Comparison of ENCODE assay signal across 8 cellular contexts in genomic region chr19:18425515-18426415, GRCh38. TPM values are rescaled to one million over a fixed set of nuclear protein-coding genes. Genes with fewer than 3 reads are reported as not detected.
DNase-seq lines count a peak whose midpoint lies in the region; ATAC-seq, FAIRE-seq and TF ChIP-seq lines count a peak whose summit lies in the region.

No MANE protein-coding gene starts in this region.

- no peaks in the 10 kb centered on the region for H3K9me2 ChIP-seq in hepatocyte (replicated peaks; ENCODE audit: insufficient read depth)

- H3K9me3 ChIP-seq in GM12878 (replicated peaks; ENCODE audit: control insufficient read depth, insufficient read depth, low read length) = no peaks in the 10 kb centered on the region
- H3K9me3 ChIP-seq in lung (ENCODE audit: control insufficient read depth in 2 of 2, insufficient read depth in 1 of 2, low read length in 1 of 2) = no peaks in the 10 kb centered on the region
- no peaks in the 10 kb centered on the region for H3K9me3 ChIP-seq in vagina
- H3K9me3 ChIP-seq in hepatocyte (ENCODE audit: low read depth) = no peaks in the 10 kb centered on the region

- DNase-seq in activated naive CD4-positive, alpha-beta T cell treated with anti-CD3 and anti-CD28 coated beads, Interleukin-2, amount 10 ng/mL, durations not matched to agents 7 days and 5 days = no peak
- no peak for DNase-seq in activated naive CD4-positive, alpha-beta T cell treated with Interleukin-2 at 50 U/mL for 16 hours
- DNase-seq in GM12878 (ENCODE audit: low read depth, low spot score) (no peak), lung (ENCODE audit: low spot score) (no peak), vagina (ENCODE audit: extremely low spot score in 2 of 2) (no peak), NCI-H510A treated with DMSO at 0.1 percent for 48 hours (lab: John Stamatoyannopoulos, UW) (no peak), hepatocyte (ENCODE audit: low spot score) (no peak)
- no peak for DNase-seq in activated effector memory CD4-positive, alpha-beta T cell treated with Interleukin-2 at 50 U/mL for 16 hours

- H3K9ac ChIP-seq in GM12878 (ENCODE audit: control insufficient read depth, insufficient read depth, low read length) = no peak overlapping the region

- H3K36me3 ChIP-seq in GM12878 (ENCODE audit: control insufficient read depth in 2 of 2, insufficient read depth in 2 of 2, low read length in 1 of 2) (peaks cover 0 to 5% of the 10 kb centered on the region in 2 experiments; a peak in 2 of 4 replicates), lung (ENCODE audit: control insufficient read depth in 2 of 2, insufficient read depth in 2 of 2, low read length in 2 of 2) (peaks cover 0 to 8% of the 10 kb centered on the region in 2 donors), vagina (no peaks in the 10 kb centered on the region), hepatocyte (replicated peaks; ENCODE audit: insufficient read depth, low read depth) (no peaks in the 10 kb centered on the region)

- SMC1A ChIA-PET in GM12878 (lab: Charles Lee; ENCODE audit: uncharacterized antibody, unreplicated experiment) = no interaction called here

- WGBS in GM12878 (ENCODE audit: insufficient coverage, insufficient replicate concordance, low lambda C conversion rate, missing lambda C conversion rate) = 55% methylated on average over 18 of the region's 18 CpGs
- 78 to 84% methylated on average over 17 to 18 of the region's 18 CpGs for WGBS in lung, 2 donors
- 89% methylated on average over 18 of the region's 18 CpGs for WGBS in hepatocyte (ENCODE audit: low lambda C conversion rate, missing lambda C conversion rate)

- no peak for FAIRE-seq in GM12878 (lab: Jason Lieb, UNC)

- H3K4me1 Mint-ChIP-seq in activated naive CD4-positive, alpha-beta T cell treated with anti-CD3 and anti-CD28 coated beads, Interleukin-2, amount 10 ng/mL, durations not matched to agents 7 days and 5 days = peaks cover 76% of the 10 kb centered on the region

- in situ Hi-C loops in GM12878 (cut with MboI) = no loop called here

- no peak for TF ChIP-seq EP300 in GM12878 (IDR thresholded peaks at IDR 0.05; ENCODE audit: borderline replicate concordance in 1 of 2, control insufficient read depth in 1 of 2, low read depth in 2 of 2, low read length in 2 of 2)

- CTCF ChIA-PET in activated naive CD4-positive, alpha-beta T cell treated with anti-CD3 and anti-CD28 coated beads, Interleukin-2, amount 10 ng/mL, durations not matched to agents 7 days and 5 days (lab: Charles Lee) = no interaction called here
- CTCF ChIA-PET in GM12878 (lab: Yijun Ruan, JAX) = interaction anchor here (1.0 kb wide), 1 partner anchor 76 kb away, joined by 3 read pairs; no protein-coding TSS in a partner anchor

- no peak overlapping the region for H3K27ac ChIP-seq in GM12878 (ENCODE audit: control insufficient read depth, insufficient read depth)
- peak overlapping the region; percentile 14 to 44 for H3K27ac ChIP-seq in lung (ENCODE audit: low read depth in 1 of 2, low read length in 1 of 2)
- H3K27ac ChIP-seq in vagina = peak overlapping the region; percentile 86
- no peak overlapping the region for H3K27ac ChIP-seq in hepatocyte

- H4K20me1 ChIP-seq in GM12878 (ENCODE audit: control insufficient read depth, insufficient read depth) = no peaks in the 10 kb centered on the region; the same call in 1 of the 2 replicates
- peaks cover 40% of the 10 kb centered on the region for H4K20me1 ChIP-seq in hepatocyte (ENCODE audit: insufficient read depth, poor library complexity, severe bottlenecking)

- H3K4me3 ChIP-seq in GM12878 = no peak overlapping the region
- no peak overlapping the region for H3K4me3 ChIP-seq in lung
- peak overlapping the region in 1 of 2 donors; percentile 8 for H3K4me3 ChIP-seq in vagina
- no peak overlapping the region for H3K4me3 ChIP-seq in hepatocyte

- TF ChIP-seq POLR2A in GM12878 (IDR thresholded peaks at IDR 0.05; ENCODE audit: low read depth, low read length) (0 out of 2 replicates have a peak, but pooled peaks have one; percentile 27), vagina (IDR thresholded peaks at IDR 0.05) (no peak)

- POLR2A ChIA-PET in GM12878 (lab: Charles Lee) = interaction anchor here (0.6 kb wide), 1 partner anchor 237 kb away, joined by 4 read pairs; no protein-coding TSS in a partner anchor

- no peaks in the 10 kb centered on the region for H3K27me3 Mint-ChIP-seq in activated naive CD4-positive, alpha-beta T cell treated with anti-CD3 and anti-CD28 coated beads, Interleukin-2, amount 10 ng/mL, durations not matched to agents 7 days and 5 days

- peaks cover 11% of the 10 kb centered on the region for H3K36me3 Mint-ChIP-seq in activated naive CD4-positive, alpha-beta T cell treated with anti-CD3 and anti-CD28 coated beads, Interleukin-2, amount 10 ng/mL, durations not matched to agents 7 days and 5 days

- no peaks in the 10 kb centered on the region for H3K9me3 Mint-ChIP-seq in activated naive CD4-positive, alpha-beta T cell treated with anti-CD3 and anti-CD28 coated beads, Interleukin-2, amount 10 ng/mL, durations not matched to agents 7 days and 5 days

- H3K27ac Mint-ChIP-seq in activated naive CD4-positive, alpha-beta T cell treated with anti-CD3 and anti-CD28 coated beads, Interleukin-2, amount 10 ng/mL, durations not matched to agents 7 days and 5 days = peak overlapping the region; percentile 73

- TF ChIP-seq CTCF in GM12878 (IDR thresholded peaks at IDR 0.05 in 2 of 3, conservative IDR thresholded peaks at IDR 0.05 in 1 of 3; ENCODE audit: control insufficient read depth in 2 of 3, extremely low read depth in 1 of 3, insufficient read depth in 1 of 3, low read depth in 3 of 3, low read length in 3 of 3) (no peak), lung (IDR thresholded peaks at IDR 0.05; ENCODE audit: control extremely low read depth, extremely low read depth) (no peak), vagina (IDR thresholded peaks at IDR 0.05) (no peak), hepatocyte (IDR thresholded peaks at IDR 0.05; ENCODE audit: poor library complexity) (no peak)

- peaks cover 41% of the 10 kb centered on the region for H3K4me1 ChIP-seq in GM12878 (ENCODE audit: control insufficient read depth, insufficient read depth, low read length)
- peaks cover 0 to 16% of the 10 kb centered on the region in 2 donors for H3K4me1 ChIP-seq in lung (ENCODE audit: control insufficient read depth in 2 of 2, insufficient read depth in 2 of 2, low read length in 2 of 2)
- peaks cover 95% of the 10 kb centered on the region for H3K4me1 ChIP-seq in vagina
- H3K4me1 ChIP-seq in hepatocyte (ENCODE audit: insufficient read depth) = peaks cover 39% of the 10 kb centered on the region

- H3K4me2 ChIP-seq in GM12878 (ENCODE audit: control insufficient read depth, insufficient read depth) (0 out of 2 replicates have a peak overlapping the region, but pooled peaks have one; percentile 25), hepatocyte (no peak overlapping the region)

- no peak overlapping the region for H2AFZ ChIP-seq in GM12878 (ENCODE audit: control insufficient read depth, low read depth, low read length)
- H2AFZ ChIP-seq in hepatocyte = no peak overlapping the region

- intact Hi-C loops in GM12878 (cut with micrococcal nuclease; ENCODE audit: unreplicated experiment) (no loop called here), vagina (cut with DNase I) (no loop called here)

- H3K27me3 ChIP-seq in GM12878 (replicated peaks in 1 of 2; ENCODE audit: control insufficient read depth in 2 of 2, insufficient read depth in 2 of 2, low read length in 1 of 2) = no peaks in the 10 kb centered on the region
- H3K27me3 ChIP-seq in lung (ENCODE audit: control insufficient read depth, insufficient read depth) = no peaks in the 10 kb centered on the region
- H3K27me3 ChIP-seq in vagina = no peaks in the 10 kb centered on the region
- no peaks in the 10 kb centered on the region for H3K27me3 ChIP-seq in hepatocyte

- RAD21 ChIA-PET in GM12878 (lab: Charles Lee; ENCODE audit: unreplicated experiment) = no interaction called here

- peaks cover 43% of the 10 kb centered on the region for H3K79me2 ChIP-seq in GM12878 (ENCODE audit: control insufficient read depth, insufficient read depth, low read length)
- H3K79me2 ChIP-seq in hepatocyte = peaks cover 65% of the 10 kb centered on the region

- ATAC-seq in GM12878 (no peak), lung (ENCODE audit: insufficient read depth, low FRiP score) (no peak)

- no peak for TF ChIP-seq RAD21 in GM12878 (IDR thresholded peaks at IDR 0.05; ENCODE audit: insufficient read depth, low read depth, low read length)

- no peak overlapping the region for H3K4me3 Mint-ChIP-seq in activated naive CD4-positive, alpha-beta T cell treated with anti-CD3 and anti-CD28 coated beads, Interleukin-2, amount 10 ng/mL, durations not matched to agents 7 days and 5 days

- no TSS peak for BruUV-seq in GM12878 (replicated peaks; lab: Mats Ljungman, UMichigan)

RNA-seq across cellular contexts. Expression of gene SSBP4, which starts 6.6 kb away (rescaled TPM):
- total RNA-seq in GM12878 (2013; cell fraction: nucleolus; rRNA removed) = 40.3 and 49.5 TPM in 2 replicates
- total RNA-seq in GM12878 (2014; rRNA removed) = 91.4 and 122 TPM in 2 replicates
- total RNA-seq in GM12878 (2014; rRNA removed; fragmentation: Illumina TruSeq; extraction: Trizol) = 32.9 and 39.5 TPM in 2 replicates
- total RNA-seq in GM12878 (2021) = 131 and 150 TPM in 2 replicates
- 12.2 TPM for polyA plus RNA-seq in GM12878 (2011; ENCODE audit: low read depth)
- polyA plus RNA-seq in GM12878 (2011; rRNA removed) = 11.5 and 19.0 TPM in 2 replicates
- 23.2 and 39.7 TPM in 2 replicates for polyA plus RNA-seq in GM12878 (2011; cell fraction: cytosol; rRNA removed)
- 104 and 142 TPM in 2 replicates for polyA plus RNA-seq in GM12878 (2011; cell fraction: nucleus; rRNA removed)
- polyA plus RNA-seq in GM12878 (2012) = 52.3 and 55.4 TPM in 2 replicates
- 7.1 and 22.5 TPM in 2 replicates for polyA plus RNA-seq in GM12878 (2014; fragmentation: Illumina TruSeq; extraction: Trizol)
- polyA plus RNA-seq in GM12878 (2014; fragmentation: Nextera tagmentation; extraction: Ambion mirVana) = 1 to 10 TPM in 1 of 2 experiments, under 1 TPM in 1; 0.37 to 6.6 TPM
- 98.3 and 119 TPM in 2 replicates for polyA plus RNA-seq in GM12878 (2014; rRNA removed)
- polyA plus RNA-seq in GM12878 (2016; fragmentation: Nextera tagmentation; extraction: Ambion mirVana) = 10 to 100 TPM; 38.3 to 58.5 TPM
- polyA minus RNA-seq in GM12878 (2011; rRNA and poly(A)+ RNA removed) = 4.2 and 21.6 TPM in 2 replicates
- 20.1 and 26.7 TPM in 2 replicates for polyA minus RNA-seq in GM12878 (2011; cell fraction: cytosol; rRNA and poly(A)+ RNA removed)
- 23.2 and 48.4 TPM in 2 replicates for polyA minus RNA-seq in GM12878 (2011; cell fraction: nucleus; rRNA and poly(A)+ RNA removed)
- total RNA-seq in lung = 10 to 100 TPM; 31.7 to 95.3 TPM
- polyA plus RNA-seq in lung = 10 to 100 TPM; 60.3 to 84.4 TPM
- 72.7 TPM for total RNA-seq in vagina
- total RNA-seq in hepatocyte = 55.8 and 72.6 TPM in 2 replicates
- 156 and 169 TPM in 2 replicates for polyA plus RNA-seq in hepatocyte

RNA-seq across cellular contexts. Expression of gene ISYNA1, which starts 12.2 kb away (rescaled TPM):
- total RNA-seq in GM12878 (2013; cell fraction: nucleolus; rRNA removed) = 8.2 and 8.9 TPM in 2 replicates
- 9.9 and 12.3 TPM in 2 replicates for total RNA-seq in GM12878 (2014; rRNA removed)
- 4.9 and 5.3 TPM in 2 replicates for total RNA-seq in GM12878 (2014; rRNA removed; fragmentation: Illumina TruSeq; extraction: Trizol)
- 37.0 and 38.8 TPM in 2 replicates for total RNA-seq in GM12878 (2021)
- polyA plus RNA-seq in GM12878 (2011; ENCODE audit: low read depth) = 12.5 TPM
- polyA plus RNA-seq in GM12878 (2011; rRNA removed) = 0.78 and 1.9 TPM in 2 replicates
- 2.0 and 3.0 TPM in 2 replicates for polyA plus RNA-seq in GM12878 (2011; cell fraction: cytosol; rRNA removed)
- 19.2 and 23.0 TPM in 2 replicates for polyA plus RNA-seq in GM12878 (2011; cell fraction: nucleus; rRNA removed)
- 23.2 and 24.0 TPM in 2 replicates for polyA plus RNA-seq in GM12878 (2012)
- 2.5 and 3.8 TPM in 2 replicates for polyA plus RNA-seq in GM12878 (2014; fragmentation: Illumina TruSeq; extraction: Trizol)
- 1 to 10 TPM; 2.8 to 6.3 TPM for polyA plus RNA-seq in GM12878 (2014; fragmentation: Nextera tagmentation; extraction: Ambion mirVana)
- polyA plus RNA-seq in GM12878 (2014; rRNA removed) = 33.0 and 37.8 TPM in 2 replicates
- 10 to 100 TPM; 12.0 to 12.5 TPM for polyA plus RNA-seq in GM12878 (2016; fragmentation: Nextera tagmentation; extraction: Ambion mirVana)
- polyA minus RNA-seq in GM12878 (2011; rRNA and poly(A)+ RNA removed) = 0.59 and 2.4 TPM in 2 replicates
- polyA minus RNA-seq in GM12878 (2011; cell fraction: cytosol; rRNA and poly(A)+ RNA removed) = 1.1 and 5.1 TPM in 2 replicates
- polyA minus RNA-seq in GM12878 (2011; cell fraction: nucleus; rRNA and poly(A)+ RNA removed) = 2.3 and 5.6 TPM in 2 replicates
- 10 to 100 TPM; 24.9 to 56.7 TPM for total RNA-seq in lung
- 10 to 100 TPM; 14.7 to 25.1 TPM for polyA plus RNA-seq in lung
- total RNA-seq in vagina = 57.5 TPM
- 51.5 and 54.9 TPM in 2 replicates for total RNA-seq in hepatocyte
- polyA plus RNA-seq in hepatocyte = 144 and 188 TPM in 2 replicates

RNA-seq across cellular contexts. Expression of gene LRRC25, which starts 28.3 kb away (rescaled TPM):
- 14.5 and 19.3 TPM in 2 replicates for total RNA-seq in GM12878 (2013; cell fraction: nucleolus; rRNA removed)
- total RNA-seq in GM12878 (2014; rRNA removed) (2.5 and 2.9 TPM in 2 replicates), GM12878 (2014; rRNA removed; fragmentation: Illumina TruSeq; extraction: Trizol) (1.1 TPM in 2 replicates), GM12878 (2021) (2.7 TPM in 2 replicates), lung (10 to 100 TPM in 1 of 2 donors, 1 to 10 TPM in 1; 8.5 to 38.0 TPM), vagina (3.9 TPM), hepatocyte (0.16 TPM in 1 of 2 replicates, not detected in the other)
- polyA plus RNA-seq in GM12878 (2011; ENCODE audit: low read depth) = 1.6 TPM
- polyA plus RNA-seq in GM12878 (2011; rRNA removed) (0.19 and 0.38 TPM in 2 replicates), GM12878 (2014; fragmentation: Illumina TruSeq; extraction: Trizol) (1.00 and 1.3 TPM in 2 replicates), GM12878 (2014; fragmentation: Nextera tagmentation; extraction: Ambion mirVana) (under 1 TPM; 0.50 to 0.53 TPM), GM12878 (2014; rRNA removed) (2.1 and 2.7 TPM in 2 replicates), GM12878 (2016; fragmentation: Nextera tagmentation; extraction: Ambion mirVana) (1 to 10 TPM; 1.2 to 1.6 TPM), lung (100 to 1,000 TPM in 1 of 2 donors, 10 to 100 TPM in 1; 16.1 to 119 TPM), hepatocyte (0.36 and 1.5 TPM in 2 replicates)
- 0.55 and 0.87 TPM in 2 replicates for polyA plus RNA-seq in GM12878 (2011; cell fraction: cytosol; rRNA removed)
- polyA plus RNA-seq in GM12878 (2011; cell fraction: nucleus; rRNA removed) = 0.24 and 0.42 TPM in 2 replicates
- polyA plus RNA-seq in GM12878 (2012) = 4.1 and 4.9 TPM in 2 replicates
- polyA minus RNA-seq in GM12878 (2011; rRNA and poly(A)+ RNA removed) = 0.44 and 1.1 TPM in 2 replicates
- 0.67 TPM in 1 of 2 replicates, not detected in the other for polyA minus RNA-seq in GM12878 (2011; cell fraction: cytosol; rRNA and poly(A)+ RNA removed)
- polyA minus RNA-seq in GM12878 (2011; cell fraction: nucleus; rRNA and poly(A)+ RNA removed) = 0.73 and 0.86 TPM in 2 replicates

RNA-seq across cellular contexts. Expression of gene GDF15, which starts 39.8 kb away (rescaled TPM):
- 4.5 and 5.8 TPM in 2 replicates for total RNA-seq in GM12878 (2013; cell fraction: nucleolus; rRNA removed)
- total RNA-seq in GM12878 (2014; rRNA removed) (1.4 and 1.8 TPM in 2 replicates), GM12878 (2014; rRNA removed; fragmentation: Illumina TruSeq; extraction: Trizol) (0.31 and 0.60 TPM in 2 replicates), GM12878 (2021) (1.6 and 2.2 TPM in 2 replicates), lung (10 to 100 TPM; 49.7 to 64.0 TPM), vagina (25.5 TPM), hepatocyte (106 and 123 TPM in 2 replicates)
- 0.97 TPM for polyA plus RNA-seq in GM12878 (2011; ENCODE audit: low read depth)
- polyA plus RNA-seq in GM12878 (2011; rRNA removed) (0.22 and 0.46 TPM in 2 replicates), GM12878 (2014; fragmentation: Illumina TruSeq; extraction: Trizol) (0.29 and 0.92 TPM in 2 replicates), GM12878 (2014; fragmentation: Nextera tagmentation; extraction: Ambion mirVana) (under 1 TPM in 1 of 2 experiments, not detected in 1; 0.11 TPM), GM12878 (2014; rRNA removed) (1.4 and 1.6 TPM in 2 replicates), GM12878 (2016; fragmentation: Nextera tagmentation; extraction: Ambion mirVana) (1 to 10 TPM; 2.8 to 3.6 TPM), lung (100 to 1,000 TPM in 1 of 2 donors, 10 to 100 TPM in 1; 45.4 to 119 TPM), hepatocyte (175 and 185 TPM in 2 replicates)
- polyA plus RNA-seq in GM12878 (2011; cell fraction: cytosol; rRNA removed) = 2.1 and 2.2 TPM in 2 replicates
- polyA plus RNA-seq in GM12878 (2011; cell fraction: nucleus; rRNA removed) = 3.2 and 4.0 TPM in 2 replicates
- 3.5 and 6.0 TPM in 2 replicates for polyA plus RNA-seq in GM12878 (2012)
- 1.6 TPM in 1 of 2 replicates, not detected in the other for polyA minus RNA-seq in GM12878 (2011; rRNA and poly(A)+ RNA removed)
- 2.8 and 7.8 TPM in 2 replicates for polyA minus RNA-seq in GM12878 (2011; cell fraction: cytosol; rRNA and poly(A)+ RNA removed)
- polyA minus RNA-seq in GM12878 (2011; cell fraction: nucleus; rRNA and poly(A)+ RNA removed) = 1.6 and 2.2 TPM in 2 replicates

Comparison
In these comparisons a context has a peak if more than half of its experiments do, and no peak if none do; other contexts are left out.
1. H3K27ac ChIP-seq: peak in lung (2 of 2) and vagina (single experiment); none in GM12878 (single experiment) and hepatocyte (single experiment).